Comparison of ENCODE assay signal across 8 cellular contexts in genomic region chr20:48920527-48921167, GRCh38. TPM values are rescaled to one million over a fixed set of nuclear protein-coding genes. Genes with fewer than 3 reads are reported as not detected.
DNase-seq lines count a peak whose midpoint lies in the region; ATAC-seq, FAIRE-seq and TF ChIP-seq lines count a peak whose summit lies in the region.

No MANE protein-coding gene starts in this region.

- RAD21 ChIA-PET in GM12878 (lab: Charles Lee; ENCODE audit: unreplicated experiment): interaction anchor here (0.5 to 1.3 kb wide), 2 partner anchors 55 to 151 kb away, joined by 3 read pairs; no protein-coding TSS in a partner anchor

- peaks cover 42% of the 10 kb centered on the region for H3K4me1 Mint-ChIP-seq in activated T-cell treated with anti-CD3 and anti-CD28 coated beads, Interleukin-2, amount 50 U/mL, for 24 hours (ENCODE audit: low read depth)

- no peaks in the 10 kb centered on the region for H4K20me1 ChIP-seq in GM12878 (ENCODE audit: control insufficient read depth, insufficient read depth)

- SMC1A ChIA-PET in GM12878 (lab: Charles Lee; ENCODE audit: uncharacterized antibody, unreplicated experiment): interaction anchor here (1.3 kb wide), 1 partner anchor 16 kb away, joined by 3 read pairs; no protein-coding TSS in a partner anchor

- no peak for TF ChIP-seq POLR2A in GM12878 (IDR thresholded peaks at IDR 0.05; ENCODE audit: low read depth, low read length)
- no peak for TF ChIP-seq POLR2A in transverse colon (IDR thresholded peaks at IDR 0.05)

- peak overlapping the region; percentile 96 for H3K27ac Mint-ChIP-seq in activated T-cell treated with anti-CD3 and anti-CD28 coated beads, Interleukin-2, amount 50 U/mL, for 24 hours

- CTCF ChIA-PET in GM12878 (lab: Yijun Ruan, JAX): interaction anchor here (1.2 kb wide), 1 partner anchor 15 kb away, joined by 3 read pairs; no protein-coding TSS in a partner anchor

- no TSS peak for BruUV-seq in GM12878 (replicated peaks; lab: Mats Ljungman, UMichigan)

- intact Hi-C loops in GM12878 (cut with micrococcal nuclease; ENCODE audit: unreplicated experiment) (loop anchor here (5.0 kb wide), 1 partner anchor 73 kb away; no protein-coding TSS in a partner anchor), transverse colon (cut with DNase I; ENCODE audit: low total_unique reads) (no loop called here)

- H2AFZ ChIP-seq in GM12878 (ENCODE audit: control insufficient read depth, low read depth, low read length): peak overlapping the region; percentile 98; the same call in 1 of the 2 replicates

- H3K4me1 ChIP-seq in GM12878 (ENCODE audit: control insufficient read depth, insufficient read depth, low read length) (peaks cover 10% of the 10 kb centered on the region), lung (ENCODE audit: control insufficient read depth in 2 of 2, insufficient read depth in 2 of 2, low read length in 2 of 2) (peaks cover 0 to 2% of the 10 kb centered on the region in 2 donors), transverse colon (peaks cover 10 to 52% (median 35%) of the 10 kb centered on the region in 4 donors)

- H3K27me3 Mint-ChIP-seq in activated T-cell treated with anti-CD3 and anti-CD28 coated beads, Interleukin-2, amount 50 U/mL, for 24 hours: no peaks in the 10 kb centered on the region

- H3K79me2 ChIP-seq in GM12878 (ENCODE audit: control insufficient read depth, insufficient read depth, low read length): peaks cover 40% of the 10 kb centered on the region

- TF ChIP-seq EP300 in GM12878 (IDR thresholded peaks at IDR 0.05; ENCODE audit: borderline replicate concordance in 1 of 2, control insufficient read depth in 1 of 2, low read depth in 2 of 2, low read length in 2 of 2): no peak
- TF ChIP-seq EP300 in transverse colon (IDR thresholded peaks at IDR 0.05; ENCODE audit: low read depth): no peak

- 12% methylated on average over 10 of the region's 10 CpGs for WGBS in GM12878 (ENCODE audit: insufficient coverage, insufficient replicate concordance, low lambda C conversion rate, missing lambda C conversion rate)
- 30 to 32% methylated on average over 9 to 10 of the region's 10 CpGs for WGBS in lung, 2 donors
- WGBS in transverse colon (ENCODE audit: low coverage in 1 of 2), 2 donors: 23% methylated on average over 10 of the region's 10 CpGs; no CpG with 5 or more reads in 1 of the 2 donors

- H3K27me3 ChIP-seq in GM12878 (replicated peaks in 1 of 2; ENCODE audit: control insufficient read depth in 2 of 2, insufficient read depth in 2 of 2, low read length in 1 of 2) (no peaks in the 10 kb centered on the region), lung (ENCODE audit: control insufficient read depth, insufficient read depth) (no peaks in the 10 kb centered on the region), transverse colon (no peaks in the 10 kb centered on the region)

- peak overlapping the region; percentile 91 for H3K4me2 ChIP-seq in GM12878 (ENCODE audit: control insufficient read depth, insufficient read depth)

- H3K36me3 Mint-ChIP-seq in activated T-cell treated with anti-CD3 and anti-CD28 coated beads, Interleukin-2, amount 50 U/mL, for 24 hours (ENCODE audit: low read depth): peaks cover 19% of the 10 kb centered on the region

- H3K27ac ChIP-seq in GM12878 (ENCODE audit: control insufficient read depth, insufficient read depth) (peak overlapping the region; percentile 91; the same call in 1 of the 2 replicates), lung (ENCODE audit: low read depth in 1 of 2, low read length in 1 of 2) (peak overlapping the region; percentile 71 to 98), transverse colon (peak overlapping the region; percentile 95 to 99 (median 98))

- ATAC-seq in GM12878 (no peak), lung (ENCODE audit: insufficient read depth, low FRiP score) (no peak), HG03175 (IDR thresholded peaks at IDR 0.05; ENCODE audit: unreplicated experiment) (no peak)

- H3K9me3 ChIP-seq in GM12878 (replicated peaks; ENCODE audit: control insufficient read depth, insufficient read depth, low read length): no peaks in the 10 kb centered on the region
- no peaks in the 10 kb centered on the region for H3K9me3 ChIP-seq in lung (ENCODE audit: control insufficient read depth in 2 of 2, insufficient read depth in 1 of 2, low read length in 1 of 2)
- H3K9me3 ChIP-seq in transverse colon: no peaks in the 10 kb centered on the region

- TF ChIP-seq CTCF in GM12878 (IDR thresholded peaks at IDR 0.05 in 2 of 3, conservative IDR thresholded peaks at IDR 0.05 in 1 of 3; ENCODE audit: control insufficient read depth in 2 of 3, extremely low read depth in 1 of 3, insufficient read depth in 1 of 3, low read depth in 3 of 3, low read length in 3 of 3): no peak
- TF ChIP-seq CTCF in lung (IDR thresholded peaks at IDR 0.05; ENCODE audit: control extremely low read depth, extremely low read depth): no peak
- no peak for TF ChIP-seq CTCF in transverse colon (IDR thresholded peaks at IDR 0.05)

- POLR2A ChIA-PET in GM12878 (lab: Charles Lee): interaction anchor here (0.6 to 1.7 kb wide), 3 partner anchors 27 to 126 kb away, joined by 4 to 5 read pairs (median 4); partner anchors contain the start of gene CSE1L

- H3K4me3 ChIP-seq in GM12878 (peak overlapping the region; percentile 87), lung (peak overlapping the region; percentile 91), transverse colon (peak overlapping the region; percentile 52 to 97 (median 86))

- no peak for TF ChIP-seq RAD21 in GM12878 (IDR thresholded peaks at IDR 0.05; ENCODE audit: insufficient read depth, low read depth, low read length)

- in situ Hi-C loops in GM12878 (cut with MboI) (no loop called here), transverse colon (cut with MboI; ENCODE audit: low pct_ligation_motif_present in 1 of 4, low pct_unique_long_range_greater_than_20kb in 1 of 4, low sequenced_read_pairs in 3 of 4) (no loop called here)

- H3K36me3 ChIP-seq in GM12878 (ENCODE audit: control insufficient read depth in 2 of 2, insufficient read depth in 2 of 2, low read length in 1 of 2): no peaks in the 10 kb centered on the region
- no peaks in the 10 kb centered on the region for H3K36me3 ChIP-seq in lung (ENCODE audit: control insufficient read depth in 2 of 2, insufficient read depth in 2 of 2, low read length in 2 of 2)
- H3K36me3 ChIP-seq in transverse colon: no peaks in the 10 kb centered on the region

- no peak for FAIRE-seq in GM12878 (lab: Jason Lieb, UNC)

- no peaks in the 10 kb centered on the region for H3K9me3 Mint-ChIP-seq in activated T-cell treated with anti-CD3 and anti-CD28 coated beads, Interleukin-2, amount 50 U/mL, for 24 hours

- H3K4me3 Mint-ChIP-seq in activated T-cell treated with anti-CD3 and anti-CD28 coated beads, Interleukin-2, amount 50 U/mL, for 24 hours: peak overlapping the region; percentile 86

- peak overlapping the region; percentile 97 for H3K9ac ChIP-seq in GM12878 (ENCODE audit: control insufficient read depth, insufficient read depth, low read length)

- DNase-seq in activated T-cell treated with anti-CD3 and anti-CD28 coated beads, Interleukin-2, amount 50 U/mL, for 24 hours: no peak
- DNase-seq in activated T-cell treated with anti-CD3 and anti-CD28 coated beads, Interleukin-2, amount 50 U/mL, for 1 hour: no peak
- DNase-seq in GM12878 (ENCODE audit: low read depth, low spot score) (no peak), lung (ENCODE audit: low spot score) (no peak), transverse colon (no peak), retina (no peak), NOMO-1 treated with DMSO at 0.1 percent for 48 hours (lab: John Stamatoyannopoulos, UW; ENCODE audit: unreplicated experiment) (no peak)

TF ChIP-seq in GM12878, 131 proteins besides CTCF, POLR2A, EP300 and RAD21 (continues in another document):
- TF ChIP-seq ZNF207 (IDR thresholded peaks at IDR 0.05; ENCODE audit: borderline replicate concordance) (no peak), SMARCA5 (IDR thresholded peaks at IDR 0.05) (peak; percentile 73), YBX1 (IDR thresholded peaks at IDR 0.05) (peak; percentile 76; the same call in 1 of the 2 replicates), NFXL1 (IDR thresholded peaks at IDR 0.05; ENCODE audit: borderline replicate concordance) (peak; percentile 35; the same call in 1 of the 2 replicates), HDGF (IDR thresholded peaks at IDR 0.05) (peak; percentile 37; the same call in 1 of the 2 replicates)

RNA-seq across cellular contexts. Expression of gene ARFGEF2, which starts 0.9 kb away (rescaled TPM):
- 72.3 and 79.2 TPM in 2 replicates for total RNA-seq in GM12878 (2013; cell fraction: nucleolus; rRNA removed)
- 23.3 and 25.8 TPM in 2 replicates for total RNA-seq in GM12878 (2014; rRNA removed)
- 23.8 and 24.9 TPM in 2 replicates for total RNA-seq in GM12878 (2014; rRNA removed; fragmentation: Illumina TruSeq; extraction: Trizol)
- 23.0 and 24.1 TPM in 2 replicates for total RNA-seq in GM12878 (2021)
- 7.9 TPM for polyA plus RNA-seq in GM12878 (2011; ENCODE audit: low read depth)
- 20.7 and 22.7 TPM in 2 replicates for polyA plus RNA-seq in GM12878 (2011; rRNA removed)
- 13.7 and 15.1 TPM in 2 replicates for polyA plus RNA-seq in GM12878 (2011; cell fraction: cytosol; rRNA removed)
- polyA plus RNA-seq in GM12878 (2011; cell fraction: nucleus; rRNA removed): 23.5 and 26.3 TPM in 2 replicates
- 11.5 and 13.5 TPM in 2 replicates for polyA plus RNA-seq in GM12878 (2012)
- 20.6 and 23.0 TPM in 2 replicates for polyA plus RNA-seq in GM12878 (2014; fragmentation: Illumina TruSeq; extraction: Trizol)
- 1 to 10 TPM; 5.2 to 5.8 TPM for polyA plus RNA-seq in GM12878 (2014; fragmentation: Nextera tagmentation; extraction: Ambion mirVana)
- 13.8 and 14.9 TPM in 2 replicates for polyA plus RNA-seq in GM12878 (2014; rRNA removed)
- polyA plus RNA-seq in GM12878 (2016; fragmentation: Nextera tagmentation; extraction: Ambion mirVana): 10 to 100 TPM; 11.6 to 14.0 TPM
- polyA minus RNA-seq in GM12878 (2011; rRNA and poly(A)+ RNA removed): 48.0 and 50.4 TPM in 2 replicates
- 12.6 and 17.2 TPM in 2 replicates for polyA minus RNA-seq in GM12878 (2011; cell fraction: cytosol; rRNA and poly(A)+ RNA removed)
- 17.8 and 23.9 TPM in 2 replicates for polyA minus RNA-seq in GM12878 (2011; cell fraction: nucleus; rRNA and poly(A)+ RNA removed)
- 10 to 100 TPM; 29.1 to 35.1 TPM for total RNA-seq in lung
- 10 to 100 TPM in 1 of 2 donors, 1 to 10 TPM in 1; 7.4 to 11.2 TPM for polyA plus RNA-seq in lung
- 10 to 100 TPM; 52.5 to 69.5 (median 68.5) TPM for total RNA-seq in transverse colon
